In genomic region chr2:205680903-205681302, GRCh38 we compare ENCODE assay signal across 17 cellular contexts. TPM values are rescaled to one million over a fixed set of nuclear protein-coding genes. Genes with fewer than 3 reads are reported as not detected.
DNase-seq lines count a peak whose midpoint lies in the region; ATAC-seq and TF ChIP-seq lines count a peak whose summit lies in the region.
"Had no signal": no experiment of that assay in that cellular context is flagged by ENCODE, and none has a peak within 500 bp of the region (broad histone marks: within the 10 kb centered on the region; RNA-seq: fewer than 3 reads in every experiment).

No MANE protein-coding gene starts in this region.

- DNase-seq in CD4-positive, alpha-beta T cell = no peak
- no peak for DNase-seq in RWPE2 (ENCODE audit: low spot score)
- peak; percentile 62 for DNase-seq in esophagus muscularis mucosa (ENCODE audit: extremely low spot score)
- no peak for DNase-seq in nephron progenitor cell
- no peak for DNase-seq in DMS114 treated with DMSO at 0.1 percent for 48 hours (lab: John Stamatoyannopoulos, UW; ENCODE audit: unreplicated experiment)
- DNase-seq in Ammon's horn (ENCODE audit: low spot score) = no peak
- no peak for DNase-seq in NCI-H1436 treated with DMSO at 0.1 percent for 48 hours (lab: John Stamatoyannopoulos, UW)
- DNase-seq: activated naive CD8-positive, alpha-beta T cell treated with anti-CD3 and anti-CD28 coated beads, Interleukin-2, amount 50 U/mL, for 24 hours; cortex of kidney; GM23248; NCI-H1105 treated with DMSO at 0.1 percent for 48 hours; NCI-H2171; PC-3 had no signal

- POLR2A ChIA-PET in CD4-positive, alpha-beta T cell (lab: Charles Lee) = interaction anchor here (0.5 kb wide), 1 partner anchor 1944 kb away, joined by 3 read pairs; no protein-coding TSS in a partner anchor

- peaks cover 27% of the 10 kb centered on the region for H3K4me1 Mint-ChIP-seq in CD4-positive, alpha-beta T cell (ENCODE audit: low read depth)
- H3K4me1 Mint-ChIP-seq in nephron progenitor cell = peaks cover 76% of the 10 kb centered on the region
- H3K4me1 Mint-ChIP-seq: stimulated activated effector memory CD8-positive, alpha-beta T cell treated with anti-CD3 and anti-CD28 coated beads, Interleukin-12 subunit alpha, Interleukin-12 subunit beta, amount 100 ng/mL, for 72 hours had no signal

- no peaks in the 10 kb centered on the region for H3K9me3 Mint-ChIP-seq in CD4-positive, alpha-beta T cell
- H3K9me3 Mint-ChIP-seq in nephron progenitor cell = no peaks in the 10 kb centered on the region
- H3K9me3 Mint-ChIP-seq: activated naive CD8-positive, alpha-beta T cell treated with anti-CD3 and anti-CD28 coated beads, Interleukin-2, amount 50 U/mL, for 24 hours; stimulated activated effector memory CD8-positive, alpha-beta T cell treated with anti-CD3 and anti-CD28 coated beads, Interleukin-12 subunit alpha, Interleukin-12 subunit beta, amount 100 ng/mL, for 72 hours had no signal

- H3K4me3 Mint-ChIP-seq in CD4-positive, alpha-beta T cell = peak overlapping the region; percentile 17
- peak overlapping the region; percentile 87 for H3K4me3 Mint-ChIP-seq in nephron progenitor cell

- no peak for TF ChIP-seq POLR2A in esophagus muscularis mucosa (IDR thresholded peaks at IDR 0.05; ENCODE audit: low read depth)

- intact Hi-C loops in CD4-positive, alpha-beta T cell (cut with DNase I, micrococcal nuclease) = loop anchor here (1.0 to 5.0 kb wide), 4 partner anchors 794 to 1356 kb away; no protein-coding TSS in a partner anchor
- intact Hi-C loops in esophagus muscularis mucosa (cut with DNase I) = loop anchor here (5.0 kb wide), 1 partner anchor 81 kb away; no protein-coding TSS in a partner anchor

- peaks cover 47% of the 10 kb centered on the region for H3K27me3 Mint-ChIP-seq in CD4-positive, alpha-beta T cell
- peaks cover 6% of the 10 kb centered on the region for H3K27me3 Mint-ChIP-seq in nephron progenitor cell (ENCODE audit: low read depth, poor library complexity)

- H3K27me3 ChIP-seq in CD4-positive, alpha-beta T cell (ENCODE audit: control insufficient read depth, insufficient read depth, low read length) = peaks cover 48% of the 10 kb centered on the region
- no peaks in the 10 kb centered on the region for H3K27me3 ChIP-seq in RWPE2 (ENCODE audit: insufficient read depth, poor library complexity, severe bottlenecking)
- H3K27me3 ChIP-seq in esophagus muscularis mucosa = no peaks in the 10 kb centered on the region

- H3K4me1 ChIP-seq in RWPE2 (ENCODE audit: insufficient read depth, poor library complexity, severe bottlenecking) (peaks cover 32% of the 10 kb centered on the region), esophagus muscularis mucosa (peaks cover 23 to 34% (median 29%) of the 10 kb centered on the region in 4 donors)

- no peak for TF ChIP-seq CTCF in CD4-positive, alpha-beta T cell (IDR thresholded peaks at IDR 0.05)
- TF ChIP-seq CTCF in RWPE2 (IDR thresholded peaks at IDR 0.05; ENCODE audit: poor library complexity, severe bottlenecking) (no peak), esophagus muscularis mucosa (IDR thresholded peaks at IDR 0.05) (no peak), nephron progenitor cell (IDR thresholded peaks at IDR 0.05) (no peak)

- H3K4me3 ChIP-seq in RWPE2 (ENCODE audit: severe bottlenecking) (no peak overlapping the region), esophagus muscularis mucosa (no peak overlapping the region)

- ATAC-seq in CD4-positive, alpha-beta T cell (ENCODE audit: poor library complexity) = no peak
- ATAC-seq in RWPE2 (ENCODE audit: low read depth) = no peak
- no peak for ATAC-seq in HG03139 (IDR thresholded peaks at IDR 0.05; ENCODE audit: unreplicated experiment)
- ATAC-seq: activated naive CD8-positive, alpha-beta T cell treated with anti-CD3 and anti-CD28 coated beads, Interleukin-2, amount 50 U/mL, for 24 hours; PC-3; stimulated activated effector memory CD8-positive, alpha-beta T cell treated with anti-CD3 and anti-CD28 coated beads, Interleukin-12 subunit alpha, Interleukin-12 subunit beta, amount 100 ng/mL, for 72 hours had no signal

- 82% methylated on average over 4 of the region's 4 CpGs for WGBS in esophagus muscularis mucosa

- no peaks in the 10 kb centered on the region for H3K9me3 ChIP-seq in CD4-positive, alpha-beta T cell (ENCODE audit: control insufficient read depth, low read length)
- H3K9me3 ChIP-seq in RWPE2 (ENCODE audit: severe bottlenecking) (no peaks in the 10 kb centered on the region), esophagus muscularis mucosa (no peaks in the 10 kb centered on the region)
- H3K9me3 ChIP-seq: neutrophil, thoracic aorta had no signal

- H3K36me3 Mint-ChIP-seq in CD4-positive, alpha-beta T cell (ENCODE audit: low read depth) = no peaks in the 10 kb centered on the region
- H3K36me3 Mint-ChIP-seq in nephron progenitor cell (ENCODE audit: low read depth) = no peaks in the 10 kb centered on the region
- H3K36me3 Mint-ChIP-seq: stimulated activated effector memory CD8-positive, alpha-beta T cell treated with anti-CD3 and anti-CD28 coated beads, Interleukin-12 subunit alpha, Interleukin-12 subunit beta, amount 100 ng/mL, for 72 hours had no signal

- no peak for TF ChIP-seq EP300 in esophagus muscularis mucosa (IDR thresholded peaks at IDR 0.05)

- H3K36me3 ChIP-seq in RWPE2 (ENCODE audit: low read depth) (no peaks in the 10 kb centered on the region), esophagus muscularis mucosa (peaks cover 0 to under 1% (median 0%) of the 10 kb centered on the region in 4 donors)
- H3K36me3 ChIP-seq: neutrophil, thoracic aorta had no signal

- CTCF ChIA-PET in CD4-positive, alpha-beta T cell (lab: Charles Lee) = interaction anchor here (1.0 kb wide), 1 partner anchor 809 kb away, joined by 3 read pairs; no protein-coding TSS in a partner anchor

- no peak overlapping the region for H3K27ac ChIP-seq in CD4-positive, alpha-beta T cell (ENCODE audit: low read depth, low read length)
- H3K27ac ChIP-seq in RWPE2 (ENCODE audit: poor library complexity, severe bottlenecking) = peak overlapping the region; percentile 88
- peak overlapping the region; percentile 92 to 98 (median 96) for H3K27ac ChIP-seq in esophagus muscularis mucosa (replicated peaks in 1 of 4)
- H3K27ac ChIP-seq: GM23248, neutrophil had no signal

- no peak overlapping the region for H3K27ac Mint-ChIP-seq in CD4-positive, alpha-beta T cell
- peak overlapping the region; percentile 9 for H3K27ac Mint-ChIP-seq in nephron progenitor cell
- H3K27ac Mint-ChIP-seq: stimulated activated effector memory CD8-positive, alpha-beta T cell treated with anti-CD3 and anti-CD28 coated beads, Interleukin-12 subunit alpha, Interleukin-12 subunit beta, amount 100 ng/mL, for 72 hours had no signal

RNA-seq across cellular contexts. Expression of gene NRP2, which starts 1.4 kb away (rescaled TPM):
- total RNA-seq in CD4-positive, alpha-beta T cell = under 1 TPM in 1 of 2 experiments, not detected in 1; 0.19 TPM
- 100 to 1,000 TPM; 195 to 440 (median 314) TPM for total RNA-seq in esophagus muscularis mucosa

Comparison
In these comparisons a context has a peak if more than half of its experiments do, and no peak if none do; other contexts are left out.
1. RNA of gene NRP2, which starts 1.4 kb away (total RNA-seq): 195 to 440 TPM in esophagus muscularis mucosa; 0.19 TPM in CD4-positive, alpha-beta T cell; every median in the first group is over 100 times any median in the second.